Comparison of ENCODE assay signal across 18 cellular contexts in genomic region chr9:96129698-96130097, GRCh38.
DNase-seq lines count a peak whose midpoint lies in the region; ATAC-seq and TF ChIP-seq lines count a peak whose summit lies in the region.
"Had no signal": no experiment of that assay in that cellular context is flagged by ENCODE, and none has a peak within 500 bp of the region (broad histone marks: within the 10 kb centered on the region; RNA-seq: fewer than 3 reads in every experiment).

No MANE protein-coding gene starts in this region.

- peaks cover 4% of the 10 kb centered on the region for H4K20me1 ChIP-seq in neural progenitor cell (ENCODE audit: low read depth)

- WGBS in heart right ventricle, 2 donors: 44 to 48% methylated on average over 5 of the region's 5 CpGs

- no peak overlapping the region for H3K9ac ChIP-seq in HUES48 (ENCODE audit: low read depth, low read length)
- no peak overlapping the region for H3K9ac ChIP-seq in neural progenitor cell

- H3K4me1 ChIP-seq in HUES48 (ENCODE audit: control insufficient read depth, insufficient read depth, low read length) (peaks cover 39% of the 10 kb centered on the region), neural progenitor cell (peaks cover 36% of the 10 kb centered on the region), heart right ventricle (peaks cover 0 to 4% (median 0%) of the 10 kb centered on the region in 9 donors)
- H3K4me1 ChIP-seq: spleen, vagina had no signal

- H3K9me3 Mint-ChIP-seq in neural progenitor cell (no peaks in the 10 kb centered on the region), Calu3 (ENCODE audit: low read depth, unreplicated experiment) (no peaks in the 10 kb centered on the region)
- H3K9me3 Mint-ChIP-seq: activated T-helper 2 cell treated with anti-CD3 and anti-CD28 coated beads, Interferon-gamma antibody, Interleukin-2, Interleukin-4, amounts not matched to agents 10 μg/mL and 5 μg/mL and 100 μg/mL, durations not matched to agents 14 hours and 24 hours and 36 hours had no signal

- H3K4me1 Mint-ChIP-seq in neural progenitor cell: peaks cover 13% of the 10 kb centered on the region
- no peaks in the 10 kb centered on the region for H3K4me1 Mint-ChIP-seq in Calu3 (ENCODE audit: low read depth, unreplicated experiment)
- H3K4me1 Mint-ChIP-seq: naive B cell had no signal

- CTCF ChIA-PET in Calu3 (lab: Charles Lee): interaction anchor here (0.8 kb wide), 1 partner anchor 21 kb away, joined by 5 read pairs; no protein-coding TSS in a partner anchor

- H3K9me3 ChIP-seq in HUES48 (ENCODE audit: control insufficient read depth, insufficient read depth, low read length) (no peaks in the 10 kb centered on the region), neural progenitor cell (ENCODE audit: low read depth) (no peaks in the 10 kb centered on the region), heart right ventricle (no peaks in the 10 kb centered on the region)
- H3K9me3 ChIP-seq: spleen, vagina had no signal

- H3K79me2 ChIP-seq in neural progenitor cell (ENCODE audit: low read depth): no peaks in the 10 kb centered on the region

- no peaks in the 10 kb centered on the region for H3K36me3 ChIP-seq in HUES48 (ENCODE audit: control insufficient read depth, insufficient read depth, low read length)
- H3K36me3 ChIP-seq in neural progenitor cell: no peaks in the 10 kb centered on the region
- no peaks in the 10 kb centered on the region for H3K36me3 ChIP-seq in heart right ventricle
- H3K36me3 ChIP-seq: spleen, vagina had no signal

- peaks cover 33% of the 10 kb centered on the region for H3F3A ChIP-seq in neural progenitor cell (ENCODE audit: low read depth)

- ATAC-seq in heart right ventricle (no peak), GM21390 (IDR thresholded peaks at IDR 0.05; ENCODE audit: unreplicated experiment) (no peak)
- ATAC-seq: CD8-positive, alpha-beta T cell had no signal

- H3K27ac ChIP-seq in HUES48 (ENCODE audit: low read depth, low read length) (peak overlapping the region; percentile 90), neural progenitor cell (no peak overlapping the region), heart right ventricle (no peak overlapping the region)
- H3K27ac ChIP-seq: spleen, vagina had no signal

- intact Hi-C loops in heart right ventricle (cut with DNase I) (no loop called here), Calu3 (cut with micrococcal nuclease; ENCODE audit: unreplicated experiment) (no loop called here)

- H3K4me3 ChIP-seq in HUES48 (ENCODE audit: low read depth, low read length) (no peak overlapping the region; the same call in 1 of the 2 replicates), neural progenitor cell (peak overlapping the region; percentile 20), heart right ventricle (no peak overlapping the region)
- H3K4me3 ChIP-seq: spleen, vagina had no signal

- H3K36me3 Mint-ChIP-seq in neural progenitor cell (no peaks in the 10 kb centered on the region), Calu3 (ENCODE audit: insufficient read depth, unreplicated experiment) (no peaks in the 10 kb centered on the region)
- H3K36me3 Mint-ChIP-seq: CD8-positive, alpha-beta T cell had no signal

- no TSS peak for BruUV-seq in Calu3 (replicated peaks; lab: Mats Ljungman, UMichigan)

- H3K27me3 Mint-ChIP-seq in neural progenitor cell (ENCODE audit: insufficient read depth, low read depth) (peaks cover 17% of the 10 kb centered on the region), Calu3 (ENCODE audit: unreplicated experiment) (peaks cover 19% of the 10 kb centered on the region)

- no peak overlapping the region for H2AFZ ChIP-seq in neural progenitor cell (replicated peaks)

- H3K27me3 ChIP-seq in HUES48 (ENCODE audit: control insufficient read depth, insufficient read depth, low read length) (peaks cover 8% of the 10 kb centered on the region; the same call in 1 of the 2 replicates), neural progenitor cell (peaks cover 31% of the 10 kb centered on the region), heart right ventricle (peaks cover 0 to 14% (median 6%) of the 10 kb centered on the region in 7 donors)
- H3K27me3 ChIP-seq: spleen, vagina had no signal

- DNase-seq in NCI-H2227 treated with DMSO at 0.1 percent for 48 hours (lab: John Stamatoyannopoulos, UW) (peak; percentile 66), dermis blood vessel endothelial cell (peak; percentile 63), neural progenitor cell (ENCODE audit: low spot score) (peak; percentile 90), T1000 (lab: John Stamatoyannopoulos, UW) (no peak), heart right ventricle (no peak), Calu3 (no peak)
- DNase-seq: activated CD4-positive, alpha-beta T cell treated with anti-CD3 and anti-CD28 coated beads for 1 hour; CD8-positive, alpha-beta T cell; EL; naive B cell; NCI-H1092 treated with DMSO at 0.1 percent for 48 hours; Right ventricle myocardium superior; spleen; stimulated activated CD8-positive, alpha-beta memory T cell treated with anti-CD3 and anti-CD28 coated beads, Interleukin-4, amount 100 ng/mL, for 48 hours had no signal

- TF ChIP-seq CTCF in neural progenitor cell (IDR thresholded peaks at IDR 0.05): no peak
- no peak for TF ChIP-seq CTCF in heart right ventricle (IDR thresholded peaks at IDR 0.05)
- no peak for TF ChIP-seq CTCF in Calu3 (IDR thresholded peaks at IDR 0.05; ENCODE audit: unreplicated experiment)

- no peak overlapping the region for H3K27ac Mint-ChIP-seq in neural progenitor cell
- H3K27ac Mint-ChIP-seq in Calu3 (ENCODE audit: unreplicated experiment): no peak overlapping the region
- H3K27ac Mint-ChIP-seq: activated T-helper 2 cell treated with anti-CD3 and anti-CD28 coated beads, Interferon-gamma antibody, Interleukin-2, Interleukin-4, amounts not matched to agents 10 μg/mL and 5 μg/mL and 100 μg/mL, durations not matched to agents 14 hours and 24 hours and 36 hours; CD8-positive, alpha-beta T cell had no signal

- no peak overlapping the region for H3K4me3 Mint-ChIP-seq in neural progenitor cell
- H3K4me3 Mint-ChIP-seq in Calu3 (ENCODE audit: low read depth, unreplicated experiment): no peak overlapping the region
- H3K4me3 Mint-ChIP-seq: CD8-positive, alpha-beta T cell; naive B cell had no signal

- peak overlapping the region; percentile 72 for H3K4me2 ChIP-seq in neural progenitor cell

Comparison
In these comparisons a context has a peak if more than half of its experiments do, and no peak if none do; other contexts are left out.
1. DNase-seq: peak in NCI-H2227 treated with DMSO at 0.1 percent for 48 hours (single experiment), dermis blood vessel endothelial cell (single experiment) and neural progenitor cell (single experiment); none in T1000 (single experiment), heart right ventricle (0 of 2) and Calu3 (single experiment).